ENCODE assay signal across 31 cellular contexts in genomic region chr7:94883676-94884075, GRCh38. TPM values are rescaled to one million over a fixed set of nuclear protein-coding genes. Genes with fewer than 3 reads are reported as not detected.
"Had no signal": no experiment of that assay in that cellular context is flagged by ENCODE, and none has a peak within 500 bp of the region (broad histone marks: within the 10 kb centered on the region; RNA-seq: fewer than 3 reads in every experiment).

No MANE protein-coding gene starts in this region.

- FAIRE-seq: colon had no signal

- ATAC-seq: activated CD4-positive, CD25-positive, alpha-beta regulatory T cell treated with anti-CD3 and anti-CD28 coated beads, Interleukin-2, amount 50 U/mL, for 24 hours; activated CD8-positive, alpha-beta T cell treated with anti-CD3 and anti-CD28 coated beads for 36 hours; activated naive CD8-positive, alpha-beta T cell treated with anti-CD3 and anti-CD28 coated beads, Interleukin-2, amount 50 U/mL, for 24 hours; body of pancreas; effector memory CD8-positive, alpha-beta T cell; gastroesophageal sphincter; heart right ventricle; WTC11 had no signal

- DNase-seq: activated CD4-positive, alpha-beta T cell treated with anti-CD3 and anti-CD28 coated beads for 48 hours; activated CD4-positive, alpha-beta T cell treated with anti-CD3 and anti-CD28 coated beads, Interleukin-2, amount 50 U/mL, for 1 hour; activated CD4-positive, alpha-beta T cell treated with anti-CD3 and anti-CD28 coated beads, Interleukin-2, amount 50 U/mL, for 48 hours; activated CD8-positive, alpha-beta memory T cell treated with anti-CD3 and anti-CD28 coated beads for 24 hours; activated CD8-positive, alpha-beta T cell treated with anti-CD3 and anti-CD28 coated beads for 36 hours; activated effector memory CD4-positive, alpha-beta T cell treated with anti-CD3 and anti-CD28 coated beads, Interleukin-2, amount 50 U/mL, for 16 hours; activated naive CD4-positive, alpha-beta T cell treated with anti-CD3 and anti-CD28 coated beads for 36 hours; activated naive CD8-positive, alpha-beta T cell treated with anti-CD3 and anti-CD28 coated beads for 36 hours; activated naive CD8-positive, alpha-beta T cell treated with anti-CD3 and anti-CD28 coated beads, Interleukin-2, amount 50 U/mL, for 24 hours; activated T-cell treated with anti-CD3 and anti-CD28 coated beads, Interleukin-2, amount 50 U/mL, for 1 hour; activated T-cell treated with anti-CD3 and anti-CD28 coated beads, Interleukin-2, amount 50 U/mL, for 48 hours; adrenal gland; amygdala; aorta; body of pancreas; caudate nucleus; cortex of kidney; dermis blood vessel endothelial cell; effector CD4-positive, alpha-beta T cell; effector memory CD8-positive, alpha-beta T cell; erythroblast; foreskin melanocyte; heart right ventricle; T-helper 2 cell had no signal

RNA-seq across cellular contexts. Expression of gene PPP1R9A, which starts 23.7 kb away (rescaled TPM):
- total RNA-seq: activated naive CD4-positive, alpha-beta T cell treated with anti-CD3 and anti-CD28 coated beads for 36 hours; activated T-helper 1 cell treated with anti-CD3 and anti-CD28 coated beads, Interleukin-12 subunit alpha, Interleukin-12 subunit beta, Interleukin-2, Interleukin-4 antibody, amounts not matched to agents 30 ng/mL and 10 ng/mL and 1 ng/mL, durations not matched to agents 14 hours and 24 hours and 36 hours; activated T-helper 2 cell treated with anti-CD3 and anti-CD28 coated beads, Interferon-gamma antibody, Interleukin-2, Interleukin-4, amounts not matched to agents 10 μg/mL and 5 μg/mL and 100 μg/mL, durations not matched to agents 14 hours and 24 hours and 36 hours; T-helper 1 cell treated with Interleukin-12 subunit alpha and Interleukin-12 subunit beta and Interleukin-4 antibody, amounts not matched to agents 30 ng/mL and 1 ng/mL, for 36 hours had no signal
